Comparison of ENCODE assay signal across 2 cellular contexts in the genomic region with DNA sequence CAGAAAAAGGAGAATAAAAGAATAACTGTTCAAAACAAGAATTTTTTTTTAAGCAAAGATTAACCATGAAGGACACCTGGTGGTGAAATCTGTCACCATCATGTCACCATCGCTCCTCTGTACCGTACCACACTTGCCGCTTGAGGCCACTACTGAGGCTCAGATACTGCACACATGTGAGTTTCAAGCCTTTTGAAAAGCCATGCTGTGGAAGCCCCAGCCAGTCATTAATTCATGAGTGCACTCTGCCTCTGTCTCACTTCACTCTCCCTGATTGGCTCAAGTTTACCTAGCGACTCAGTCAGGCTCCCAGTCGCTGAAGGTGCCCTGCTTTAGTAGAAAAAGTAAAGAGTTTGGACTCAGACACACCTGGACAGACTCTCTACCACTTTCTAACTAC.
TF ChIP-seq lines count a peak whose summit lies in the region.

No MANE protein-coding gene starts in this region.

TF ChIP-seq in A549, 52 proteins besides CTCF, POLR2A, EP300 and RAD21:
- no peak for TF ChIP-seq BHLHE40 (IDR thresholded peaks at IDR 0.05; ENCODE audit: low read depth, low read length)
- TF ChIP-seq, protein P1, sequence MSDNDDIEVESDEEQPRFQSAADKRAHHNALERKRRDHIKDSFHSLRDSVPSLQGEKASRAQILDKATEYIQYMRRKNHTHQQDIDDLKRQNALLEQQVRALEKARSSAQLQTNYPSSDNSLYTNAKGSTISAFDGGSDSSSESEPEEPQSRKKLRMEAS (IDR thresholded peaks at IDR 0.05), result no peak
- TF ChIP-seq HOXB13 (CRISPR knock-in tag; IDR thresholded peaks at IDR 0.05; ENCODE audit: low read depth), result no peak
- no peak for TF ChIP-seq TP53 (CRISPR knock-in tag; IDR thresholded peaks at IDR 0.05)
- no peak for TF ChIP-seq CEBPB (IDR thresholded peaks at IDR 0.05)
- TF ChIP-seq NFE2L2 (conservative IDR thresholded peaks at IDR 0.05; ENCODE audit: low read length), result no peak
- no peak for TF ChIP-seq MAZ (IDR thresholded peaks at IDR 0.05; ENCODE audit: borderline replicate concordance, low read depth, low read length)
- no peak for TF ChIP-seq ZNF302 (CRISPR knock-in tag; IDR thresholded peaks at IDR 0.05)
- TF ChIP-seq HOXB5 (CRISPR knock-in tag; IDR thresholded peaks at IDR 0.05), result no peak
- no peak for TF ChIP-seq HDAC2 (IDR thresholded peaks at IDR 0.05)
- TF ChIP-seq RCOR1 (IDR thresholded peaks at IDR 0.05; ENCODE audit: low read depth, low read length), result no peak
- no peak for TF ChIP-seq HOXA7 (CRISPR knock-in tag; IDR thresholded peaks at IDR 0.05)
- TF ChIP-seq MAFK (IDR thresholded peaks at IDR 0.05; ENCODE audit: partially characterized antibody), result no peak
- no peak for TF ChIP-seq TFCP2L1 (CRISPR knock-in tag; IDR thresholded peaks at IDR 0.05)
- no peak for TF ChIP-seq CBX2 (IDR thresholded peaks at IDR 0.05; ENCODE audit: borderline replicate concordance, low read depth)

TF ChIP-seq in GM12878, 131 proteins besides CTCF, POLR2A, EP300 and RAD21 (continues in another document):
- TF ChIP-seq IRF4 (IDR thresholded peaks at IDR 0.05; ENCODE audit: low read depth, low read length) (0 out of 2 replicates have a peak, but pooled peaks have one; percentile 53), RB1 (IDR thresholded peaks at IDR 0.05; ENCODE audit: borderline replicate concordance) (0 out of 2 replicates have a peak, but pooled peaks have one; percentile 48), E4F1 (IDR thresholded peaks at IDR 0.05; ENCODE audit: borderline replicate concordance, partially characterized antibody) (no peak), PKNOX1 (IDR thresholded peaks at IDR 0.05) (peak; percentile 79), BCL11A (IDR thresholded peaks at IDR 0.05; ENCODE audit: low read depth, low read length) (no peak), CEBPB (IDR thresholded peaks at IDR 0.05; ENCODE audit: borderline replicate concordance in 1 of 2, low read depth in 2 of 2, low read length in 2 of 2) (no peak), ATF7 (IDR thresholded peaks at IDR 0.05; ENCODE audit: low read depth) (peak; percentile 26; the same call in 1 of the 2 replicates), TARDBP (IDR thresholded peaks at IDR 0.05; ENCODE audit: borderline replicate concordance) (no peak), NFXL1 (IDR thresholded peaks at IDR 0.05; ENCODE audit: borderline replicate concordance) (no peak), POU2F2 (IDR thresholded peaks at IDR 0.05; ENCODE audit: borderline replicate concordance, low read depth, low read length) (0 out of 3 replicates have a peak, but pooled peaks have one; percentile 59), HDGF (IDR thresholded peaks at IDR 0.05) (no peak), RUNX3 (IDR thresholded peaks at IDR 0.05; ENCODE audit: low read length) (peak; percentile 51), FOXM1 (IDR thresholded peaks at IDR 0.05; ENCODE audit: low read depth, low read length) (no peak; the same call in 1 of the 2 replicates), TBL1XR1 (IDR thresholded peaks at IDR 0.05; ENCODE audit: low read depth, low read length) (peak; percentile 49; the same call in 1 of the 2 replicates), RELA (IDR thresholded peaks at IDR 0.05; ENCODE audit: borderline replicate concordance, partially characterized antibody) (peak; percentile 36), MTA2 (IDR thresholded peaks at IDR 0.05; ENCODE audit: low read depth) (no peak), YY1 (IDR thresholded peaks at IDR 0.05; ENCODE audit: low read depth, low read length) (peak; percentile 86), PBX3 (IDR thresholded peaks at IDR 0.05; ENCODE audit: insufficient replicate concordance, low read depth, low read length) (no peak), PAX5 (IDR thresholded peaks at IDR 0.05; ENCODE audit: borderline replicate concordance, low read depth, low read length) (peak; percentile 17; the same call in 1 of the 2 replicates), SIN3A (IDR thresholded peaks at IDR 0.05; ENCODE audit: low read depth, low read length) (no peak), IKZF1 (conservative IDR thresholded peaks at IDR 0.05) (no peak), KAT2A (conservative IDR thresholded peaks at IDR 0.05; ENCODE audit: control insufficient read depth, low read depth, low read length) (no peak), TCF3 (IDR thresholded peaks at IDR 0.05; ENCODE audit: borderline replicate concordance, insufficient read depth, low read depth, low read length) (no peak), LARP7 (IDR thresholded peaks at IDR 0.05) (no peak), SMAD5 (IDR thresholded peaks at IDR 0.05; ENCODE audit: low read depth) (no peak), HSF1 (IDR thresholded peaks at IDR 0.05; ENCODE audit: low read depth, low read length) (no peak), CBX5 (IDR thresholded peaks at IDR 0.05; ENCODE audit: low read depth) (no peak), SMARCA5 (IDR thresholded peaks at IDR 0.05) (peak; percentile 78; the same call in 1 of the 2 replicates), GABPA (IDR thresholded peaks at IDR 0.05; ENCODE audit: low read depth) (no peak), ZNF592 (IDR thresholded peaks at IDR 0.05) (0 out of 2 replicates have a peak, but pooled peaks have one; percentile 21), ETV6 (conservative IDR thresholded peaks at IDR 0.05 in 1 of 2, IDR thresholded peaks at IDR 0.05 in 1 of 2; ENCODE audit: borderline replicate concordance in 1 of 2, low read depth in 1 of 2) (no peak), CREM (IDR thresholded peaks at IDR 0.05; ENCODE audit: low read depth) (peak; percentile 23; the same call in 1 of the 2 replicates), ZNF384 (IDR thresholded peaks at IDR 0.05; ENCODE audit: borderline replicate concordance, low read depth, low read length) (peak; percentile 58)
- TF ChIP-seq, protein P2, sequence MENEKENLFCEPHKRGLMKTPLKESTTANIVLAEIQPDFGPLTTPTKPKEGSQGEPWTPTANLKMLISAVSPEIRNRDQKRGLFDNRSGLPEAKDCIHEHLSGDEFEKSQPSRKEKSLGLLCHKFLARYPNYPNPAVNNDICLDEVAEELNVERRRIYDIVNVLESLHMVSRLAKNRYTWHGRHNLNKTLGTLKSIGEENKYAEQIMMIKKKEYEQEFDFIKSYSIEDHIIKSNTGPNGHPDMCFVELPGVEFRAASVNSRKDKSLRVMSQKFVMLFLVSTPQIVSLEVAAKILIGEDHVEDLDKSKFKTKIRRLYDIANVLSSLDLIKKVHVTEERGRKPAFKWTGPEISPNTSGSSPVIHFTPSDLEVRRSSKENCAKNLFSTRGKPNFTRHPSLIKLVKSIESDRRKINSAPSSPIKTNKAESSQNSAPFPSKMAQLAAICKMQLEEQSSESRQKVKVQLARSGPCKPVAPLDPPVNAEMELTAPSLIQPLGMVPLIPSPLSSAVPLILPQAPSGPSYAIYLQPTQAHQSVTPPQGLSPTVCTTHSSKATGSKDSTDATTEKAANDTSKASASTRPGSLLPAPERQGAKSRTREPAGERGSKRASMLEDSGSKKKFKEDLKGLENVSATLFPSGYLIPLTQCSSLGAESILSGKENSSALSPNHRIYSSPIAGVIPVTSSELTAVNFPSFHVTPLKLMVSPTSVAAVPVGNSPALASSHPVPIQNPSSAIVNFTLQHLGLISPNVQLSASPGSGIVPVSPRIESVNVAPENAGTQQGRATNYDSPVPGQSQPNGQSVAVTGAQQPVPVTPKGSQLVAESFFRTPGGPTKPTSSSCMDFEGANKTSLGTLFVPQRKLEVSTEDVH (IDR thresholded peaks at IDR 0.05; ENCODE audit: low read depth, partially characterized antibody), result no peak
- TF ChIP-seq, protein P3, sequence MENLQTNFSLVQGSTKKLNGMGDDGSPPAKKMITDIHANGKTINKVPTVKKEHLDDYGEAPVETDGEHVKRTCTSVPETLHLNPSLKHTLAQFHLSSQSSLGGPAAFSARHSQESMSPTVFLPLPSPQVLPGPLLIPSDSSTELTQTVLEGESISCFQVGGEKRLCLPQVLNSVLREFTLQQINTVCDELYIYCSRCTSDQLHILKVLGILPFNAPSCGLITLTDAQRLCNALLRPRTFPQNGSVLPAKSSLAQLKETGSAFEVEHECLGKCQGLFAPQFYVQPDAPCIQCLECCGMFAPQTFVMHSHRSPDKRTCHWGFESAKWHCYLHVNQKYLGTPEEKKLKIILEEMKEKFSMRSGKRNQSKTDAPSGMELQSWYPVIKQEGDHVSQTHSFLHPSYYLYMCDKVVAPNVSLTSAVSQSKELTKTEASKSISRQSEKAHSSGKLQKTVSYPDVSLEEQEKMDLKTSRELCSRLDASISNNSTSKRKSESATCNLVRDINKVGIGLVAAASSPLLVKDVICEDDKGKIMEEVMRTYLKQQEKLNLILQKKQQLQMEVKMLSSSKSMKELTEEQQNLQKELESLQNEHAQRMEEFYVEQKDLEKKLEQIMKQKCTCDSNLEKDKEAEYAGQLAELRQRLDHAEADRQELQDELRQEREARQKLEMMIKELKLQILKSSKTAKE (IDR thresholded peaks at IDR 0.05; ENCODE audit: low read depth, poor library complexity, severe bottlenecking), result peak; percentile 53
- TF ChIP-seq, protein P4, sequence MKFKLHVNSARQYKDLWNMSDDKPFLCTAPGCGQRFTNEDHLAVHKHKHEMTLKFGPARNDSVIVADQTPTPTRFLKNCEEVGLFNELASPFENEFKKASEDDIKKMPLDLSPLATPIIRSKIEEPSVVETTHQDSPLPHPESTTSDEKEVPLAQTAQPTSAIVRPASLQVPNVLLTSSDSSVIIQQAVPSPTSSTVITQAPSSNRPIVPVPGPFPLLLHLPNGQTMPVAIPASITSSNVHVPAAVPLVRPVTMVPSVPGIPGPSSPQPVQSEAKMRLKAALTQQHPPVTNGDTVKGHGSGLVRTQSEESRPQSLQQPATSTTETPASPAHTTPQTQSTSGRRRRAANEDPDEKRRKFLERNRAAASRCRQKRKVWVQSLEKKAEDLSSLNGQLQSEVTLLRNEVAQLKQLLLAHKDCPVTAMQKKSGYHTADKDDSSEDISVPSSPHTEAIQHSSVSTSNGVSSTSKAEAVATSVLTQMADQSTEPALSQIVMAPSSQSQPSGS (IDR thresholded peaks at IDR 0.05; ENCODE audit: low read length), result no peak
